21 cellular contexts compared by ENCODE assay signal in the genomic region with DNA sequence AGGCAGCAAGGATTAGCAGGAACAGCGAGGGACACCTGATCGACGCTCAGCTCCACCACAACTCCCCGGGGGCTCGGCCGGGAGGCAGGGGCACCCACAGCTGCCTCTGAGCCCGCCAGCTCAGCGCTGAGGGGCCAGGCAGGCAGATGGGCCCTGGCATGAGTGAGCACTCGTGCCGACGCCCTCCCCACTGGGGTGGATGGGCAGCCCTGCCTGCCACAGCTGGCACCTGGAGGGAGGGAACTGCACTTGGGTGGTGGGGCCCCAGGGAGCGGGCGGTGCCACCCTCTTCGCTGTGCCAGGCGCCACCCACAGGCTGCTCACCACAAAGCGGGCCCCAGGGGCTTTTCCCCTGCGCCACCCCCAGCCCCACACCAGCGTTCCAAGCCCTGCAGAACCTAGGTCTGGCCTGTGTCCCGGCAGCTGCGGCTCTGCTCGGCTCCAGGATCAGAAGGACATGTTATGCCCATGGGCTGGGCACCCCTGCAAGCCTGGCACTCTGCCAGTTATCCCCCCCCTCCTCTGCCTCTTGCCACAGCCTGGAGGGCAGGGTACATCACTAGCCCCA. TPM values are rescaled to one million over a fixed set of nuclear protein-coding genes. Genes with fewer than 3 reads are reported as not detected.
DNase-seq lines count a peak whose midpoint lies in the region; ATAC-seq and TF ChIP-seq lines count a peak whose summit lies in the region.
"Had no signal": no experiment of that assay in that cellular context is flagged by ENCODE, and none has a peak within 500 bp of the region (broad histone marks: within the 10 kb centered on the region; RNA-seq: fewer than 3 reads in every experiment).

No MANE protein-coding gene starts in this region.

- H3K27me3 Mint-ChIP-seq in naive B cell: peaks cover 6 to 21% (median 7%) of the 10 kb centered on the region in 3 donors

- H3K9ac ChIP-seq in OCI-LY3 (ENCODE audit: low read length): no peak overlapping the region
- H3K9ac ChIP-seq: KMS-11 had no signal

- H3K9me3 ChIP-seq in OCI-LY3 (ENCODE audit: insufficient read depth, low read length): no peaks in the 10 kb centered on the region
- no peaks in the 10 kb centered on the region for H3K9me3 ChIP-seq in esophagus squamous epithelium
- H3K9me3 ChIP-seq: pancreas, transverse colon had no signal

- H3K27me3 ChIP-seq in OCI-LY3 (ENCODE audit: low read depth, low read length) (peaks cover 31% of the 10 kb centered on the region), esophagus squamous epithelium (peaks cover 0 to 23% (median 0%) of the 10 kb centered on the region in 4 donors)
- H3K27me3 ChIP-seq: pancreas had no signal

- H3K36me3 Mint-ChIP-seq in naive B cell: no peaks in the 10 kb centered on the region

- 38 to 60% methylated on average over 2 to 3 of the region's 21 CpGs for WGBS in esophagus squamous epithelium, 2 donors

- H2AFZ ChIP-seq in OCI-LY3 (ENCODE audit: low read depth, low read length): no peak overlapping the region; the same call in 1 of the 2 replicates

- TF ChIP-seq POLR2A in esophagus squamous epithelium (IDR thresholded peaks at IDR 0.05): no peak

- H3K79me2 ChIP-seq in OCI-LY3 (ENCODE audit: low read length): no peaks in the 10 kb centered on the region

- no peaks in the 10 kb centered on the region for H4K20me1 ChIP-seq in OCI-LY3 (ENCODE audit: insufficient read depth, low read length)

- H3K4me3 ChIP-seq in OCI-LY3 (ENCODE audit: low read length): peak overlapping the region; percentile 23
- H3K4me3 ChIP-seq in esophagus squamous epithelium: no peak overlapping the region
- H3K4me3 ChIP-seq: pancreas, transverse colon had no signal

- peak overlapping the region in 2 of 6 donors; percentile 90 for H3K27ac Mint-ChIP-seq in naive B cell
- H3K27ac Mint-ChIP-seq: activated T-helper 17 cell treated with anti-CD3 and anti-CD28 coated beads, Interleukin-2, amount 50 U/mL, for 72 hours had no signal

- H3K27ac ChIP-seq in OCI-LY3 (ENCODE audit: low read length): no peak overlapping the region
- H3K27ac ChIP-seq in esophagus squamous epithelium: no peak overlapping the region
- H3K27ac ChIP-seq: KMS-11, pancreas, transverse colon, VCaP had no signal

- peak; percentile 88 for ATAC-seq in naive B cell (ENCODE audit: low read depth in 2 of 2)
- ATAC-seq: activated T-helper 17 cell treated with anti-CD3 and anti-CD28 coated beads, Interleukin-2, amount 50 U/mL, for 72 hours; pancreas had no signal

- H3K4me3 Mint-ChIP-seq in naive B cell: peak overlapping the region in 6 of 8 donors; percentile 45 to 73 (median 58)
- H3K4me3 Mint-ChIP-seq: activated T-helper 17 cell treated with anti-CD3 and anti-CD28 coated beads, Interleukin-2, amount 50 U/mL, for 72 hours; central memory CD8-positive, alpha-beta T cell had no signal

- peak overlapping the region; percentile 47 for H3K4me2 ChIP-seq in OCI-LY3 (ENCODE audit: low read length)
- H3K4me2 ChIP-seq: KMS-11 had no signal

- DNase-seq in DMS153 (lab: John Stamatoyannopoulos, UW): peak; percentile 41
- DNase-seq in DMS153 treated with DMSO at 0.1 percent for 48 hours (lab: John Stamatoyannopoulos, UW; ENCODE audit: unreplicated experiment): no peak
- peak; percentile 87 for DNase-seq in NCI-H1105 (lab: John Stamatoyannopoulos, UW)
- peak; percentile 75 for DNase-seq in naive B cell
- no peak for DNase-seq in esophagus squamous epithelium (lab: John Stamatoyannopoulos, UW)
- DNase-seq in hepatic stellate cell (ENCODE audit: low spot score): no peak
- DNase-seq in cortex of kidney (lab: John Stamatoyannopoulos, UW): no peak
- DNase-seq: 8988T; amniotic stem cell; GDM1; NCI-H2029 treated with DMSO at 0.1 percent for 48 hours; OCI-M1; pancreas; stimulated activated CD4-positive, alpha-beta T cell treated with anti-CD3 and anti-CD28 coated beads, Interleukin-4, amount 100 ng/mL, for 4 hours; SW 1271; transverse colon had no signal

- TF ChIP-seq CTCF in OCI-LY3 (IDR thresholded peaks at IDR 0.05; ENCODE audit: low read depth, low read length): peak; percentile 35
- peak in 1 of 6 experiments; percentile 14 for TF ChIP-seq CTCF in esophagus squamous epithelium (IDR thresholded peaks at IDR 0.05)

- peaks cover 15% of the 10 kb centered on the region for H3K4me1 ChIP-seq in OCI-LY3 (ENCODE audit: low read length)
- H3K4me1 ChIP-seq in esophagus squamous epithelium: peaks cover 8 to 33% (median 14%) of the 10 kb centered on the region in 3 donors
- H3K4me1 ChIP-seq: pancreas, transverse colon had no signal

- peaks cover 19 to 28% (median 25%) of the 10 kb centered on the region in 3 donors for H3K4me1 Mint-ChIP-seq in naive B cell
- H3K4me1 Mint-ChIP-seq: activated T-helper 17 cell treated with anti-CD3 and anti-CD28 coated beads, Interleukin-2, amount 50 U/mL, for 72 hours; central memory CD8-positive, alpha-beta T cell had no signal

- H3K9me3 Mint-ChIP-seq in naive B cell: no peaks in the 10 kb centered on the region
- H3K9me3 Mint-ChIP-seq: activated T-helper 17 cell treated with anti-CD3 and anti-CD28 coated beads, Interleukin-2, amount 50 U/mL, for 72 hours; central memory CD8-positive, alpha-beta T cell had no signal

- H3K36me3 ChIP-seq in OCI-LY3 (replicated peaks; ENCODE audit: low read depth, low read length) (no peaks in the 10 kb centered on the region), esophagus squamous epithelium (peaks cover 0 to 7% (median 0%) of the 10 kb centered on the region in 3 donors)
- H3K36me3 ChIP-seq: pancreas, transverse colon had no signal

- intact Hi-C loops in esophagus squamous epithelium (cut with DNase I): no loop called here

RNA-seq across cellular contexts. Expression of a gene that starts 28.8 kb away (rescaled TPM):
- under 1 TPM in 2 of 6 donors, not detected in 4; 0.17 to 0.62 TPM for polyA plus RNA-seq in naive B cell (ENCODE audit: low read depth in 6 of 6)
- 10 to 100 TPM; 10.6 to 27.0 (median 16.1) TPM for total RNA-seq in esophagus squamous epithelium
- total RNA-seq: activated T-helper 17 cell treated with anti-CD3 and anti-CD28 coated beads, Interleukin-2, amount 50 U/mL, for 72 hours; transverse colon had no signal

Comparison
In these comparisons a context has a peak if more than half of its experiments do, and no peak if none do; other contexts are left out.
1. DNase-seq: peak in DMS153 (single experiment), NCI-H1105 (single experiment) and naive B cell (single experiment); none in DMS153 treated with DMSO at 0.1 percent for 48 hours (single experiment), esophagus squamous epithelium (single experiment), hepatic stellate cell (single experiment) and cortex of kidney (single experiment).